In genomic region chr17:39980402-39981206, GRCh38 we compare ENCODE assay signal across 8 cellular contexts. TPM values are rescaled to one million over a fixed set of nuclear protein-coding genes. Genes with fewer than 3 reads are reported as not detected.
DNase-seq lines count a peak whose midpoint lies in the region; ATAC-seq, FAIRE-seq and TF ChIP-seq lines count a peak whose summit lies in the region.

Gene PSMD3, plus strand, starts transcription at chr17:39980807. Its CDS starts 164 bp downstream, at chr17:39980971.

- H3K4me1 ChIP-seq in adipocyte (ENCODE audit: control insufficient read depth, insufficient read depth, low read length), result peaks cover 30% of the 10 kb centered on the region
- H3K4me1 ChIP-seq in parathyroid adenoma, result peaks cover 4% of the 10 kb centered on the region
- H3K4me1 ChIP-seq in tibial nerve, result peaks cover 0 to 35% (median 21%) of the 10 kb centered on the region in 4 donors

- peak; percentile 94 for TF ChIP-seq CTCF in parathyroid adenoma (IDR thresholded peaks at IDR 0.05)
- peak; percentile 74 to 96 (median 94) for TF ChIP-seq CTCF in tibial nerve (IDR thresholded peaks at IDR 0.05)

- H2AFZ ChIP-seq in parathyroid adenoma, result peak within 1 kb of the TSS; percentile 92

- peak; percentile 95 for FAIRE-seq in GM12891 (lab: Jason Lieb, UNC)

- DNase-seq in GM12891 (ENCODE audit: insufficient read length, low spot score) (peak; percentile 87), NCI-H1436 (lab: John Stamatoyannopoulos, UW) (peak; percentile 100), T follicular helper cell (ENCODE audit: low read depth) (peak; percentile 97), adipocyte (ENCODE audit: low read depth) (peak; percentile 100), Right ventricle myocardium superior (peak; percentile 98), tibial nerve (ENCODE audit: low spot score in 2 of 2) (peak; percentile 98 to 99)

- peak; percentile 58 for TF ChIP-seq POLR2A in GM12891 (IDR thresholded peaks at IDR 0.05; ENCODE audit: low read depth, low read length)
- peak; percentile 70 to 89 for TF ChIP-seq POLR2A in tibial nerve (IDR thresholded peaks at IDR 0.05)

- H3K79me2 ChIP-seq in parathyroid adenoma, result peaks cover 16% of the 10 kb centered on the region

- 0 to 1% methylated on average over 47 to 54 of the region's 82 CpGs for WGBS in tibial nerve, 2 donors

- H3K27ac ChIP-seq in parathyroid adenoma (peak within 1 kb of the TSS; percentile 76), tibial nerve (peak within 1 kb of the TSS; percentile 61 to 96 (median 92))

- peak within 1 kb of the TSS; percentile 96 for H3K4me2 ChIP-seq in parathyroid adenoma (ENCODE audit: low read length)

- peak within 1 kb of the TSS; percentile 99 for H3K9ac ChIP-seq in adipocyte (ENCODE audit: low read length)
- peak within 1 kb of the TSS; percentile 96 for H3K9ac ChIP-seq in parathyroid adenoma

- intact Hi-C loops in Right ventricle myocardium superior (cut with DNase I), result no loop called here

- H3K4me3 ChIP-seq in adipocyte (ENCODE audit: low read length), result peak within 1 kb of the TSS; percentile 91
- H3K4me3 ChIP-seq in parathyroid adenoma (ENCODE audit: low read depth, low read length), result peak within 1 kb of the TSS; percentile 85
- H3K4me3 ChIP-seq in tibial nerve, result peak within 1 kb of the TSS; percentile 63 to 95 (median 90)

- no peaks in the 10 kb centered on the region for H3K27me3 ChIP-seq in adipocyte (replicated peaks; ENCODE audit: control insufficient read depth, insufficient read depth, low read length)
- H3K27me3 ChIP-seq in parathyroid adenoma (ENCODE audit: control insufficient read depth, insufficient read depth, low read length), result no peaks in the 10 kb centered on the region
- H3K27me3 ChIP-seq in tibial nerve, result peaks cover 0 to 4% of the 10 kb centered on the region in 2 donors

- TF ChIP-seq EP300 in tibial nerve (IDR thresholded peaks at IDR 0.05), result peak; percentile 97 to 98

- ATAC-seq in HG02840 (IDR thresholded peaks at IDR 0.05; ENCODE audit: low FRiP score, unreplicated experiment) (peak; percentile 89), Right ventricle myocardium superior (ENCODE audit: poor library complexity) (peak; percentile 97)

- H3K9me3 ChIP-seq in adipocyte (ENCODE audit: control insufficient read depth, low read length) (no peaks in the 10 kb centered on the region), parathyroid adenoma (ENCODE audit: control insufficient read depth, low read length) (no peaks in the 10 kb centered on the region), tibial nerve (no peaks in the 10 kb centered on the region)

- H3K36me3 ChIP-seq in adipocyte (ENCODE audit: control insufficient read depth, insufficient read depth, low read length, severe bottlenecking) (peaks cover 16% of the 10 kb centered on the region), parathyroid adenoma (ENCODE audit: control insufficient read depth, insufficient read depth, low read length) (no peaks in the 10 kb centered on the region), tibial nerve (peaks cover 0 to 16% (median 13%) of the 10 kb centered on the region in 3 donors)

TF ChIP-seq in GM12891, 5 proteins besides CTCF, POLR2A, EP300 and RAD21:
- TF ChIP-seq POU2F2 (IDR thresholded peaks at IDR 0.05; ENCODE audit: low read depth, low read length), result peak; percentile 22; the same call in 1 of the 2 replicates
- TF ChIP-seq TAF1 (IDR thresholded peaks at IDR 0.05; ENCODE audit: low read depth, low read length), result peak; percentile 84
- peak; percentile 34 for TF ChIP-seq PAX5 (IDR thresholded peaks at IDR 0.05; ENCODE audit: insufficient read depth, low read length, severe bottlenecking)
- TF ChIP-seq SPI1 (IDR thresholded peaks at IDR 0.05; ENCODE audit: low read depth, low read length), result no peak
- TF ChIP-seq POLR2AphosphoS5 (IDR thresholded peaks at IDR 0.05; ENCODE audit: low read depth, low read length), result peak; percentile 63; the same call in 1 of the 2 replicates

RNA-seq across cellular contexts. Expression of gene PSMD3, which starts in this region (rescaled TPM):
- 91.0 TPM for polyA plus RNA-seq in GM12891 (2012; ENCODE audit: low read depth, missing spikeins)
- total RNA-seq in Right ventricle myocardium superior, result 88.0 TPM
- 100 to 1,000 TPM in 1 of 4 donors, 10 to 100 TPM in 3; 64.7 to 109 (median 72.1) TPM for total RNA-seq in tibial nerve

Comparison
In these comparisons a context has a peak if more than half of its experiments do, and no peak if none do; other contexts are left out.
1. Peak in every context shown above with its lines: DNase-seq, ATAC-seq, H3K4me3 ChIP-seq and H3K27ac ChIP-seq.